In genomic region chr12:27539191-27539631, GRCh38 we compare ENCODE assay signal across 1 cellular context.
TF ChIP-seq lines count a peak whose summit lies in the region.

No MANE protein-coding gene starts in this region.

TF ChIP-seq in GM23338, 12 proteins besides CTCF, POLR2A, EP300 and RAD21 (continued from another document):
- no peak for TF ChIP-seq ZNF462 (CRISPR knock-in tag; IDR thresholded peaks at IDR 0.05)
- TF ChIP-seq POLR2AphosphoS5 (IDR thresholded peaks at IDR 0.05; ENCODE audit: low read depth): no peak
